Comparison of ENCODE assay signal across 9 cellular contexts in the genomic region with DNA sequence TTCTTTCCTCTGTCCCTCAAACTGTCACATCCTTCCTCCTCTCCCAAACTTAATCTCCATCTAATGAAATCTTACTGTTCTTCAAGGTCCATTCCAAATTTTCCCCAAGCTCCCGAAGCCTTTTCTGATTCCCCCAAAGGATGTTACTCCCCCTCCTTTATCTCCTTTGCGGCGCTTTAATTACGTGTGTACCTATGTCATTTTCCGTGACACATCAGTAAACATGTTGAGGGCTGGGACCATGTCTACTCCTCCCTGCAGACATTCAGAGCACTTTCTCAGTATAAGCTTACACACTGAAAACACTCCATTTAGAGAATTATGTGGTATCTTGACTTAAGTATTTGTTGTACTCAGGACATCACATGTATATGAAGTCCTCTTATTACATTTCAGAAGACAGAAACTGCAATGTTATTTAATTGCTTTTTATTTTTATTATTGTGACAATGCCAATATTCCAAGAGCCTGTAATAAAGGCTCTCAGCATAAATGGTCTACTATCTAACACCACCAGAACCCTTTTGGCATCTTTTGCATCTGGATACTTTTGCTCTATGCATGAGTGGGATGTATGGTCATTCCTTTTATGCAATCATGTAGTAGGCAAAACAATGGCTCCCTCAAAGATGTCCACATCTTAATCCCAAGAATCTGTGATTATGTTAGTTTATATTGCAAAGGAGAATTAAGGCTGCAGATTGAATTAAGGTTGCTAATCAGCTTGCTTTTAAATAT. TPM values are rescaled to one million over a fixed set of nuclear protein-coding genes. Genes with fewer than 3 reads are reported as not detected.
A peak's percentile ranks its signal among the peaks of the same experiment; 100 is the strongest.
DNase-seq lines count a peak whose midpoint lies in the region; ATAC-seq, FAIRE-seq and TF ChIP-seq lines count a peak whose summit lies in the region.
"Had no signal": no experiment of that assay in that cellular context is flagged by ENCODE, and none has a peak within 500 bp of the region (broad histone marks: within the 10 kb centered on the region; RNA-seq: fewer than 3 reads in every experiment).

No MANE protein-coding gene starts in this region.

- H3K79me2 ChIP-seq in Loucy (ENCODE audit: insufficient read depth, low read length) (peaks cover 69% of the 10 kb centered on the region), K562 (ENCODE audit: control insufficient read depth, insufficient read depth, low read length) (peaks cover 30% of the 10 kb centered on the region)

- no peak for TF ChIP-seq CTCF in Loucy (conservative IDR thresholded peaks at IDR 0.05; ENCODE audit: low read length)
- TF ChIP-seq CTCF in K562 (IDR thresholded peaks at IDR 0.05 in 2 of 3, conservative IDR thresholded peaks at IDR 0.05 in 1 of 3; ENCODE audit: insufficient read depth in 2 of 3, low read depth in 1 of 3, low read length in 3 of 3), result no peak
- no peak for TF ChIP-seq CTCF in mucosa of descending colon (IDR thresholded peaks at IDR 0.05)

- H3K23ac ChIP-seq in neuronal stem cell (ENCODE audit: low read depth, low read length, poor library complexity), result no peak overlapping the region

- H3K9me3 ChIP-seq in Loucy (ENCODE audit: insufficient read depth, low read depth, low read length) (no peaks in the 10 kb centered on the region), K562 (replicated peaks; ENCODE audit: control insufficient read depth, insufficient read depth, low read depth, low read length) (no peaks in the 10 kb centered on the region), mucosa of descending colon (no peaks in the 10 kb centered on the region), neuronal stem cell (replicated peaks in 1 of 2; ENCODE audit: control insufficient read depth in 2 of 2, insufficient read depth in 1 of 2, low read depth in 1 of 2, low read length in 2 of 2) (no peaks in the 10 kb centered on the region)

- FAIRE-seq in K562 (lab: Jason Lieb, UNC), result no peak

- no peak for TF ChIP-seq EP300 in K562 (IDR thresholded peaks at IDR 0.05; ENCODE audit: low read length)

- no peak overlapping the region for H2AK5ac ChIP-seq in neuronal stem cell (ENCODE audit: low read depth, low read length)

- H3K18ac ChIP-seq in neuronal stem cell (ENCODE audit: low read length), result no peak overlapping the region

- DNase-seq in activated T-cell treated with anti-CD3 and anti-CD28 coated beads, Interleukin-2, amount 50 U/mL, for 72 hours, result no peak
- DNase-seq in activated T-cell treated with anti-CD3 and anti-CD28 coated beads, Interleukin-2, amount 50 U/mL, for 1 hour, result no peak
- no peak for DNase-seq in K562 (ENCODE audit: extremely low read depth in 1 of 4, low spot score in 3 of 4)
- DNase-seq in stimulated activated effector memory CD8-positive, alpha-beta T cell treated with anti-CD3 and anti-CD28 coated beads, Interleukin-12 subunit alpha, Interleukin-12 subunit beta, amount 100 ng/mL, for 72 hours (ENCODE audit: low spot score in 2 of 2), result no peak
- no peak for DNase-seq in mucosa of descending colon
- DNase-seq in ecto neural progenitor cell (ENCODE audit: low spot score), result no peak
- DNase-seq in neuronal stem cell (ENCODE audit: low spot score), result no peak
- DNase-seq: GM23248 had no signal

- no peaks in the 10 kb centered on the region for H3F3A ChIP-seq in Loucy (ENCODE audit: low read depth)

- no TSS peak for BruUV-seq in K562 (replicated peaks; lab: Mats Ljungman, UMichigan)

- no peaks in the 10 kb centered on the region for H3K36me3 ChIP-seq in Loucy (ENCODE audit: insufficient read depth, low read length)
- H3K36me3 ChIP-seq in K562 (ENCODE audit: control insufficient read depth, insufficient read depth, low read length), result no peaks in the 10 kb centered on the region
- no peaks in the 10 kb centered on the region for H3K36me3 ChIP-seq in mucosa of descending colon (ENCODE audit: low read depth)
- H3K36me3 ChIP-seq in neuronal stem cell (replicated peaks in 1 of 2; ENCODE audit: control insufficient read depth in 2 of 2, insufficient read depth in 2 of 2, low read length in 2 of 2), result no peaks in the 10 kb centered on the region

- H3K27me3 ChIP-seq in Loucy (ENCODE audit: insufficient read depth, low read length, poor library complexity, severe bottlenecking) (no peaks in the 10 kb centered on the region), K562 (ENCODE audit: control insufficient read depth in 2 of 2, insufficient read depth in 2 of 2, low read length in 2 of 2) (no peaks in the 10 kb centered on the region), neuronal stem cell (ENCODE audit: control insufficient read depth in 3 of 3, insufficient read depth in 3 of 3, low read depth in 1 of 3, low read length in 3 of 3) (peaks cover 0 to 8% (median 0%) of the 10 kb centered on the region in 3 experiments)

- H3K27me3 Mint-ChIP-seq in activated T-cell treated with anti-CD3 and anti-CD28 coated beads, Interleukin-2, amount 50 U/mL, for 72 hours (ENCODE audit: low read depth), result peaks cover 7% of the 10 kb centered on the region

- no peaks in the 10 kb centered on the region for H3K9me1 ChIP-seq in K562 (ENCODE audit: control insufficient read depth, insufficient read depth, low read length)

- H3K27ac ChIP-seq in K562 (ENCODE audit: extremely low read depth, low read depth, low read length), result peak overlapping the region; percentile 93; the same call in 2 of the 3 replicates
- no peak overlapping the region for H3K27ac ChIP-seq in neuronal stem cell (replicated peaks; ENCODE audit: low read length)
- H3K27ac ChIP-seq: GM23248 had no signal

- H3K4me1 Mint-ChIP-seq in activated T-cell treated with anti-CD3 and anti-CD28 coated beads, Interleukin-2, amount 50 U/mL, for 72 hours (ENCODE audit: low read depth), result peaks cover 46% of the 10 kb centered on the region
- peaks cover 41% of the 10 kb centered on the region for H3K4me1 Mint-ChIP-seq in stimulated activated effector memory CD8-positive, alpha-beta T cell treated with anti-CD3 and anti-CD28 coated beads, Interleukin-12 subunit alpha, Interleukin-12 subunit beta, amount 100 ng/mL, for 72 hours

- no peaks in the 10 kb centered on the region for H3K79me1 ChIP-seq in neuronal stem cell (ENCODE audit: low read depth, low read length)

- peaks cover 33% of the 10 kb centered on the region for H4K20me1 ChIP-seq in Loucy (ENCODE audit: insufficient read depth, low read length, poor library complexity, severe bottlenecking)
- no peaks in the 10 kb centered on the region for H4K20me1 ChIP-seq in K562 (replicated peaks; ENCODE audit: control insufficient read depth, insufficient read depth, low read length)

- peak overlapping the region; percentile 100 for H3K27ac Mint-ChIP-seq in activated T-cell treated with anti-CD3 and anti-CD28 coated beads, Interleukin-2, amount 50 U/mL, for 72 hours
- H3K27ac Mint-ChIP-seq in stimulated activated effector memory CD8-positive, alpha-beta T cell treated with anti-CD3 and anti-CD28 coated beads, Interleukin-12 subunit alpha, Interleukin-12 subunit beta, amount 100 ng/mL, for 72 hours, result peak overlapping the region; percentile 85

- no peak overlapping the region for H4K8ac ChIP-seq in neuronal stem cell (ENCODE audit: low read depth, low read length)

- intact Hi-C loops in K562 (cut with micrococcal nuclease), result loop anchor here (2.0 to 5.0 kb wide), 2 partner anchors 27 to 1430 kb away; a partner anchor contains a TSS
- intact Hi-C loops in mucosa of descending colon (cut with DNase I, micrococcal nuclease), result no loop called here

- H3K14ac ChIP-seq in neuronal stem cell (ENCODE audit: low read length), result no peak overlapping the region

- POLR2A ChIA-PET in K562 (lab: Yijun Ruan, JAX), result interaction anchor here (1.2 to 3.3 kb wide), 3 partner anchors 8 to 26 kb away, joined by 6 to 12 read pairs (median 7); a partner anchor contains a TSS

- no peaks in the 10 kb centered on the region for H3K9me2 ChIP-seq in Loucy (replicated peaks; ENCODE audit: low read depth, low read length)

- no peak overlapping the region for H3K4ac ChIP-seq in neuronal stem cell (ENCODE audit: low read length)

- CTCF ChIA-PET in K562 (lab: Yijun Ruan, JAX; ENCODE audit: low intra/inter-chr PET ratio), result no interaction called here

- H3K4me1 ChIP-seq in Loucy (ENCODE audit: insufficient read depth, low read length, poor library complexity, severe bottlenecking) (peaks cover 42% of the 10 kb centered on the region), K562 (replicated peaks in 1 of 2; ENCODE audit: control insufficient read depth in 2 of 2, insufficient read depth in 2 of 2, low read length in 2 of 2) (peaks cover 14 to 22% of the 10 kb centered on the region in 2 experiments; a peak in 4 of 5 replicates), mucosa of descending colon (ENCODE audit: low read depth) (peaks cover 6% of the 10 kb centered on the region), neuronal stem cell (ENCODE audit: control insufficient read depth in 2 of 2, insufficient read depth in 1 of 2, low read depth in 1 of 2, low read length in 2 of 2) (no peaks in the 10 kb centered on the region)

- no peak overlapping the region for H2BK120ac ChIP-seq in neuronal stem cell (ENCODE audit: low read depth, low read length)

- H3K36me3 Mint-ChIP-seq in activated T-cell treated with anti-CD3 and anti-CD28 coated beads, Interleukin-2, amount 50 U/mL, for 72 hours (ENCODE audit: insufficient read depth in 2 of 2), result peaks cover 10% of the 10 kb centered on the region in 2 donors
- H3K36me3 Mint-ChIP-seq in stimulated activated effector memory CD8-positive, alpha-beta T cell treated with anti-CD3 and anti-CD28 coated beads, Interleukin-12 subunit alpha, Interleukin-12 subunit beta, amount 100 ng/mL, for 72 hours, result peaks cover 28% of the 10 kb centered on the region

- WGBS in K562 (ENCODE audit: insufficient coverage, low coverage, missing lambda C conversion rate), result 54% methylated on average over 5 of the region's 5 CpGs
- no CpG with 5 or more reads among the region's 5 CpGs for WGBS in neuronal stem cell (ENCODE audit: extremely low coverage in 2 of 2, insufficient read length in 2 of 2, insufficient replicate concordance in 1 of 2), 2 donors

- no peak for TF ChIP-seq POLR2A in K562 (conservative IDR thresholded peaks at IDR 0.05)

- peak overlapping the region; percentile 92 to 99 for H3K4me3 Mint-ChIP-seq in activated T-cell treated with anti-CD3 and anti-CD28 coated beads, Interleukin-2, amount 50 U/mL, for 72 hours
- peak overlapping the region; percentile 74 for H3K4me3 Mint-ChIP-seq in stimulated activated effector memory CD8-positive, alpha-beta T cell treated with anti-CD3 and anti-CD28 coated beads, Interleukin-12 subunit alpha, Interleukin-12 subunit beta, amount 100 ng/mL, for 72 hours

- H3K4me3 ChIP-seq in Loucy (ENCODE audit: low read length, poor library complexity, severe bottlenecking), result peak overlapping the region; percentile 95
- H3K4me3 ChIP-seq in K562, result peak overlapping the region; percentile 56
- no peak overlapping the region for H3K4me3 ChIP-seq in mucosa of descending colon
- no peak overlapping the region for H3K4me3 ChIP-seq in neuronal stem cell (ENCODE audit: low read length in 2 of 2)

- in situ Hi-C loops in K562 (cut with MboI), result no loop called here

- H3K4me2 ChIP-seq in Loucy (ENCODE audit: low read depth, low read length, poor library complexity, severe bottlenecking) (peak overlapping the region; percentile 98), K562 (ENCODE audit: insufficient read depth, low read length) (peak overlapping the region; percentile 87), neuronal stem cell (ENCODE audit: insufficient read depth, low read length, poor library complexity, severe bottlenecking) (no peak overlapping the region)

- H2BK15ac ChIP-seq in neuronal stem cell (ENCODE audit: low read length), result no peak overlapping the region

- no peak overlapping the region for H2BK5ac ChIP-seq in neuronal stem cell (ENCODE audit: low read length)

- peak overlapping the region; percentile 93 for H3K9ac ChIP-seq in Loucy (ENCODE audit: low read depth, low read length, poor library complexity, severe bottlenecking)
- H3K9ac ChIP-seq in K562 (ENCODE audit: insufficient read depth in 1 of 2, low read depth in 2 of 2, low read length in 2 of 2), result peak overlapping the region in 1 of 2 experiments; percentile 92; a peak in 2 of 4 replicates
- no peak overlapping the region for H3K9ac ChIP-seq in neuronal stem cell (ENCODE audit: low read depth, low read length, poor library complexity)
- H3K9ac ChIP-seq: GM23248 had no signal

- TF ChIP-seq RAD21 in K562 (CRISPR knock-in tag; conservative IDR thresholded peaks at IDR 0.05 in 1 of 2, IDR thresholded peaks at IDR 0.05 in 1 of 2), result peak in 1 of 2 experiments; percentile 4; a peak in 1 of 4 replicates

- no peak for ATAC-seq in activated T-cell treated with anti-CD3 and anti-CD28 coated beads, Interleukin-2, amount 50 U/mL, for 72 hours (replicated peaks in 1 of 2)
- ATAC-seq in K562, result no peak
- ATAC-seq in stimulated activated effector memory CD8-positive, alpha-beta T cell treated with anti-CD3 and anti-CD28 coated beads, Interleukin-12 subunit alpha, Interleukin-12 subunit beta, amount 100 ng/mL, for 72 hours, result no peak
- no peak for ATAC-seq in mucosa of descending colon

- H2AFZ ChIP-seq in Loucy (ENCODE audit: low read length) (peak overlapping the region; percentile 24; the same call in 1 of the 2 replicates), K562 (ENCODE audit: low read depth, low read length) (peak overlapping the region; percentile 89), neuronal stem cell (ENCODE audit: low read length) (no peak overlapping the region)
- H2AFZ ChIP-seq: GM23248 had no signal

- no peak overlapping the region for H2BK12ac ChIP-seq in neuronal stem cell (ENCODE audit: low read length)

- no peaks in the 10 kb centered on the region for H3K9me3 Mint-ChIP-seq in activated T-cell treated with anti-CD3 and anti-CD28 coated beads, Interleukin-2, amount 50 U/mL, for 72 hours
- no peaks in the 10 kb centered on the region for H3K9me3 Mint-ChIP-seq in stimulated activated effector memory CD8-positive, alpha-beta T cell treated with anti-CD3 and anti-CD28 coated beads, Interleukin-12 subunit alpha, Interleukin-12 subunit beta, amount 100 ng/mL, for 72 hours

- no peak overlapping the region for H4K91ac ChIP-seq in neuronal stem cell (ENCODE audit: low read depth, low read length, poor library complexity)

RNA-seq across cellular contexts. Expression of a gene that starts 1.8 kb away (rescaled TPM):
- total RNA-seq in activated T-cell treated with anti-CD3 and anti-CD28 coated beads, Interleukin-2, amount 50 U/mL, for 72 hours, result 10 to 100 TPM; 28.8 to 39.0 TPM
- total RNA-seq in K562 (2011; cell fraction: chromatin; rRNA removed; ENCODE audit: low replicate concordance), result 3.5 and 10.2 TPM in 2 replicates
- total RNA-seq in K562 (2011; cell fraction: nucleolus; rRNA removed), result 1.8 and 2.4 TPM in 2 replicates
- 5.3 and 8.5 TPM in 2 replicates for total RNA-seq in K562 (2011; cell fraction: nucleoplasm; rRNA removed)
- total RNA-seq in K562 (2014; rRNA removed) (21.9 and 23.5 TPM in 2 replicates), K562 (2014; rRNA removed; fragmentation: Illumina TruSeq; extraction: Trizol) (20.3 and 23.6 TPM in 2 replicates), K562 (2015; rRNA removed; fragmentation: Illumina TruSeq; extraction: Trizol) (25.0 and 31.1 TPM in 2 replicates), K562 (2021) (23.3 and 25.0 TPM in 2 replicates), mucosa of descending colon (10 to 100 TPM; 15.0 to 22.6 (median 20.8) TPM)
- polyA plus RNA-seq in K562 (2011; rRNA removed) (13.6 and 17.4 TPM in 2 replicates), K562 (2014; fragmentation: Illumina TruSeq; extraction: Trizol) (34.0 and 39.5 TPM in 2 replicates), K562 (2014; fragmentation: Nextera tagmentation; extraction: Ambion mirVana) (10 to 100 TPM; 29.7 to 36.4 TPM), K562 (2014; rRNA removed) (35.7 and 39.0 TPM in 2 replicates)
- 2.3 and 5.3 TPM in 2 replicates for polyA plus RNA-seq in K562 (2011; cell fraction: cytosol; rRNA removed)
- 2.6 and 4.1 TPM in 2 replicates for polyA plus RNA-seq in K562 (2011; cell fraction: nucleus; rRNA removed)
- polyA plus RNA-seq in K562 (2012), result 49.3 and 55.1 TPM in 2 replicates
- 11.9 and 15.3 TPM in 2 replicates for polyA minus RNA-seq in K562 (2011; rRNA and poly(A)+ RNA removed)
- 4.5 and 7.8 TPM in 2 replicates for polyA minus RNA-seq in K562 (2011; cell fraction: cytosol; rRNA and poly(A)+ RNA removed)
- polyA minus RNA-seq in K562 (2011; cell fraction: nucleus; rRNA and poly(A)+ RNA removed), result 3.0 and 4.9 TPM in 2 replicates
- 1.4 TPM for polyA plus RNA-seq in neuronal stem cell (2013, experiment 1 of 2)
- polyA plus RNA-seq in neuronal stem cell (2013, experiment 2 of 2), result 1.1 TPM

RNA-seq across cellular contexts. Expression of a gene that starts 26.0 kb away (rescaled TPM):
- total RNA-seq in activated T-cell treated with anti-CD3 and anti-CD28 coated beads, Interleukin-2, amount 50 U/mL, for 72 hours, result 1 to 10 TPM; 5.2 to 5.5 TPM
- total RNA-seq in K562 (2011; cell fraction: chromatin; rRNA removed; ENCODE audit: low replicate concordance), result 3.7 and 6.6 TPM in 2 replicates
- 6.1 and 8.0 TPM in 2 replicates for total RNA-seq in K562 (2011; cell fraction: nucleolus; rRNA removed)
- total RNA-seq in K562 (2011; cell fraction: nucleoplasm; rRNA removed), result 6.0 and 10.2 TPM in 2 replicates
- total RNA-seq in K562 (2014; rRNA removed) (2.3 and 2.6 TPM in 2 replicates), K562 (2014; rRNA removed; fragmentation: Illumina TruSeq; extraction: Trizol) (4.1 and 4.7 TPM in 2 replicates), K562 (2015; rRNA removed; fragmentation: Illumina TruSeq; extraction: Trizol) (2.9 and 3.4 TPM in 2 replicates), K562 (2021) (4.7 and 5.1 TPM in 2 replicates), mucosa of descending colon (1 to 10 TPM; 4.1 to 7.5 (median 5.0) TPM)
- polyA plus RNA-seq in K562 (2011; rRNA removed) (4.9 and 6.4 TPM in 2 replicates), K562 (2014; fragmentation: Illumina TruSeq; extraction: Trizol) (6.7 and 6.9 TPM in 2 replicates), K562 (2014; fragmentation: Nextera tagmentation; extraction: Ambion mirVana) (1 to 10 TPM; 1.3 to 1.6 TPM), K562 (2014; rRNA removed) (3.8 and 4.7 TPM in 2 replicates)
- 1.9 and 3.4 TPM in 2 replicates for polyA plus RNA-seq in K562 (2011; cell fraction: cytosol; rRNA removed)
- polyA plus RNA-seq in K562 (2011; cell fraction: nucleus; rRNA removed), result 3.5 and 6.2 TPM in 2 replicates
- 3.7 and 5.1 TPM in 2 replicates for polyA plus RNA-seq in K562 (2012)
- polyA minus RNA-seq in K562 (2011; rRNA and poly(A)+ RNA removed), result 5.7 and 8.2 TPM in 2 replicates
- polyA minus RNA-seq in K562 (2011; cell fraction: cytosol; rRNA and poly(A)+ RNA removed), result 2.2 and 3.2 TPM in 2 replicates
- polyA minus RNA-seq in K562 (2011; cell fraction: nucleus; rRNA and poly(A)+ RNA removed), result 4.2 and 7.4 TPM in 2 replicates
- 3.2 TPM for polyA plus RNA-seq in neuronal stem cell (2013, experiment 1 of 2)
- 3.2 TPM for polyA plus RNA-seq in neuronal stem cell (2013, experiment 2 of 2)

Comparison
In these comparisons a context has a peak if more than half of its experiments do, and no peak if none do; other contexts are left out.
1. H3K4me3 ChIP-seq: peak in Loucy (single experiment) and K562 (single experiment); none in mucosa of descending colon (single experiment) and neuronal stem cell (0 of 2).